ENCODE assay signal across 1 cellular context in genomic region chr21:36320421-36321324, GRCh38.
TF ChIP-seq lines count a peak whose summit lies in the region.

No MANE protein-coding gene starts in this region.

TF ChIP-seq in HepG2, 621 proteins besides CTCF, POLR2A, EP300 and RAD21 (continued from another document and continues in another):
- no peak for TF ChIP-seq ZHX1 (CRISPR knock-in tag; IDR thresholded peaks at IDR 0.05; ENCODE audit: low read depth)
- TF ChIP-seq SRSF1 (optimal IDR thresholded peaks at IDR 0.05; ENCODE audit: low read depth, low read length): peak; percentile 70
- no peak for TF ChIP-seq ZNF3 (CRISPR knock-in tag; IDR thresholded peaks at IDR 0.05)
- peak; percentile 74 for TF ChIP-seq AGO2 (optimal IDR thresholded peaks at IDR 0.05; ENCODE audit: low read depth, low read length)
- TF ChIP-seq WIZ (CRISPR knock-in tag; IDR thresholded peaks at IDR 0.05): no peak; the same call in 1 of the 2 replicates
- TF ChIP-seq JUN (CRISPR knock-in tag; IDR thresholded peaks at IDR 0.05): no peak
- no peak for TF ChIP-seq THAP9 (CRISPR knock-in tag; IDR thresholded peaks at IDR 0.05; ENCODE audit: borderline replicate concordance)
- no peak for TF ChIP-seq ZNF326 (CRISPR knock-in tag; IDR thresholded peaks at IDR 0.05; ENCODE audit: borderline replicate concordance)
- no peak for TF ChIP-seq CERS6 (CRISPR knock-in tag; IDR thresholded peaks at IDR 0.05)
- TF ChIP-seq ZNF570 (CRISPR knock-in tag; IDR thresholded peaks at IDR 0.05; ENCODE audit: borderline replicate concordance): no peak
- no peak for TF ChIP-seq ZBTB39 (CRISPR knock-in tag; IDR thresholded peaks at IDR 0.05)
- no peak for TF ChIP-seq ZBTB21 (CRISPR knock-in tag; IDR thresholded peaks at IDR 0.05)
- TF ChIP-seq IKZF4 (CRISPR knock-in tag; IDR thresholded peaks at IDR 0.05; ENCODE audit: borderline replicate concordance, low read depth, not compliant biosample characterization): peak; percentile 50
- TF ChIP-seq ZNF609 (CRISPR knock-in tag; IDR thresholded peaks at IDR 0.05; ENCODE audit: borderline replicate concordance): no peak
- TF ChIP-seq ZNF687 (CRISPR knock-in tag; IDR thresholded peaks at IDR 0.05): peak; percentile 42; the same call in 1 of the 2 replicates
- TF ChIP-seq SOX5 (CRISPR knock-in tag; IDR thresholded peaks at IDR 0.05; ENCODE audit: borderline replicate concordance): no peak
- TF ChIP-seq ZNF777 (CRISPR knock-in tag; IDR thresholded peaks at IDR 0.05): peak; percentile 96
- no peak for TF ChIP-seq U2AF2 (IDR thresholded peaks at IDR 0.05; ENCODE audit: low read depth, low read length)
- no peak for TF ChIP-seq GZF1 (CRISPR knock-in tag; IDR thresholded peaks at IDR 0.05)
- no peak for TF ChIP-seq ZBTB34 (CRISPR knock-in tag; IDR thresholded peaks at IDR 0.05)
- TF ChIP-seq ATF6 (CRISPR knock-in tag; conservative IDR thresholded peaks at IDR 0.05): no peak
